18 cellular contexts compared by ENCODE assay signal in genomic region chr17:18980682-18981384, GRCh38. TPM values are rescaled to one million over a fixed set of nuclear protein-coding genes. Genes with fewer than 3 reads are reported as not detected.
A peak's percentile ranks its signal among the peaks of the same experiment; 100 is the strongest.
DNase-seq lines count a peak whose midpoint lies in the region; ATAC-seq and TF ChIP-seq lines count a peak whose summit lies in the region.
"Had no signal": no experiment of that assay in that cellular context is flagged by ENCODE, and none has a peak within 500 bp of the region (broad histone marks: within the 10 kb centered on the region; RNA-seq: fewer than 3 reads in every experiment).

No MANE protein-coding gene starts in this region.

- no peak overlapping the region for H3K4me3 ChIP-seq in SK-N-SH (ENCODE audit: low read depth in 2 of 2, low read length in 1 of 2)
- H3K4me3 ChIP-seq: gastrocnemius medialis, spleen had no signal

- H3K4me1 ChIP-seq in SK-N-SH (ENCODE audit: control insufficient read depth in 1 of 2, insufficient read depth in 2 of 2, low read depth in 1 of 2, low read length in 1 of 2): peaks cover 0 to 11% of the 10 kb centered on the region in 2 experiments; a peak in 3 of 4 replicates
- H3K4me1 ChIP-seq: gastrocnemius medialis, spleen had no signal

- CTCF ChIA-PET in SK-N-SH (lab: Yijun Ruan, JAX): interaction anchor here (2.5 kb wide), 1 partner anchor 20 kb away, joined by 17 read pairs; no protein-coding TSS in a partner anchor

- H3K4me2 ChIP-seq in SK-N-SH: no peak overlapping the region

- intact Hi-C loops in posterior cingulate gyrus (cut with DNase I) (no loop called here), natural killer cell (cut with micrococcal nuclease) (no loop called here)

- H3K79me2 ChIP-seq in SK-N-SH (ENCODE audit: insufficient read depth): no peaks in the 10 kb centered on the region

- DNase-seq in SK-N-SH: no peak
- DNase-seq in kidney glomerular epithelial cell (lab: John Stamatoyannopoulos, UW): peak; percentile 89
- peak; percentile 57 for DNase-seq in stromal cell of bone marrow (ENCODE audit: low read depth)
- no peak for DNase-seq in posterior cingulate gyrus
- no peak for DNase-seq in natural killer cell
- DNase-seq: 8988T; activated B cell treated with CpG ODN at 0.5 μM for 24 hours; activated CD8-positive, alpha-beta memory T cell treated with anti-CD3 and anti-CD28 coated beads, Interleukin-2, amount 50 U/mL, for 4 hours; gastrocnemius medialis; naive thymus-derived CD4-positive, alpha-beta T cell; NCI-H82; SHP77 treated with DMSO at 0.1 percent for 48 hours; spleen had no signal

- H3K36me3 ChIP-seq in SK-N-SH (replicated peaks in 1 of 2; ENCODE audit: control insufficient read depth in 1 of 2, insufficient read depth in 2 of 2, low read length in 1 of 2): peaks cover 0 to 21% of the 10 kb centered on the region in 2 experiments
- H3K36me3 ChIP-seq: gastrocnemius medialis had no signal

- H3K9me3 ChIP-seq in SK-N-SH: no peaks in the 10 kb centered on the region
- H3K9me3 ChIP-seq: gastrocnemius medialis, spleen had no signal

- H3K4me1 Mint-ChIP-seq in activated T-helper 17 cell treated with anti-CD3 and anti-CD28 coated beads, Interleukin-2, amount 50 U/mL, for 72 hours: no peaks in the 10 kb centered on the region
- H3K4me1 Mint-ChIP-seq in natural killer cell: no peaks in the 10 kb centered on the region
- H3K4me1 Mint-ChIP-seq: activated B cell treated with CpG ODN at 0.5 μM for 24 hours had no signal

- peak overlapping the region; percentile 71; the same call in 1 of the 2 replicates for H3K9ac ChIP-seq in SK-N-SH

- no peak for TF ChIP-seq EP300 in SK-N-SH (IDR thresholded peaks at IDR 0.05; ENCODE audit: borderline replicate concordance in 1 of 2, low read depth in 1 of 2, low read length in 1 of 2)

- no peaks in the 10 kb centered on the region for H4K20me1 ChIP-seq in SK-N-SH (ENCODE audit: insufficient read depth)

- TF ChIP-seq RAD21 in SK-N-SH (IDR thresholded peaks at IDR 0.05; ENCODE audit: low read length): no peak

- no peaks in the 10 kb centered on the region for H3K9me2 ChIP-seq in SK-N-SH

- no peak overlapping the region for H2AFZ ChIP-seq in SK-N-SH (ENCODE audit: low read depth)

- no peaks in the 10 kb centered on the region for H3F3A ChIP-seq in SK-N-SH (replicated peaks; ENCODE audit: insufficient read depth)

- no peaks in the 10 kb centered on the region for H3K27me3 Mint-ChIP-seq in activated T-helper 17 cell treated with anti-CD3 and anti-CD28 coated beads, Interleukin-2, amount 50 U/mL, for 72 hours
- no peaks in the 10 kb centered on the region for H3K27me3 Mint-ChIP-seq in natural killer cell (ENCODE audit: low read depth in 2 of 2)
- H3K27me3 Mint-ChIP-seq: activated B cell treated with CpG ODN at 0.5 μM for 24 hours; dendritic cell treated with granulocyte-macrophage colony-stimulating factor and Interleukin-4, amounts not matched to agents 40 ng/mL and 50 ng/mL, for 4 days; naive thymus-derived CD4-positive, alpha-beta T cell had no signal

- H3K27me3 ChIP-seq in SK-N-SH (ENCODE audit: insufficient read depth): no peaks in the 10 kb centered on the region
- H3K27me3 ChIP-seq: gastrocnemius medialis, spleen had no signal

- POLR2A ChIA-PET in SK-N-SH (lab: Yijun Ruan, JAX): no interaction called here

- TF ChIP-seq CTCF in SK-N-SH (IDR thresholded peaks at IDR 0.05) (no peak), natural killer cell (IDR thresholded peaks at IDR 0.05) (no peak)

- no peak overlapping the region for H3K27ac Mint-ChIP-seq in activated T-helper 17 cell treated with anti-CD3 and anti-CD28 coated beads, Interleukin-2, amount 50 U/mL, for 72 hours
- H3K27ac Mint-ChIP-seq in natural killer cell: no peak overlapping the region
- H3K27ac Mint-ChIP-seq: activated B cell treated with CpG ODN at 0.5 μM for 24 hours; dendritic cell treated with granulocyte-macrophage colony-stimulating factor and Interleukin-4, amounts not matched to agents 40 ng/mL and 50 ng/mL, for 4 days had no signal

- WGBS in SK-N-SH (ENCODE audit: low lambda C conversion rate): 80% methylated on average over 15 of the region's 15 CpGs

- no peak overlapping the region for H3K4me3 Mint-ChIP-seq in activated T-helper 17 cell treated with anti-CD3 and anti-CD28 coated beads, Interleukin-2, amount 50 U/mL, for 72 hours
- H3K4me3 Mint-ChIP-seq in natural killer cell: no peak overlapping the region
- H3K4me3 Mint-ChIP-seq: activated B cell treated with CpG ODN at 0.5 μM for 24 hours; dendritic cell treated with granulocyte-macrophage colony-stimulating factor and Interleukin-4, amounts not matched to agents 40 ng/mL and 50 ng/mL, for 4 days; naive thymus-derived CD4-positive, alpha-beta T cell had no signal

- no peak for ATAC-seq in SK-N-SH treated with all-trans-retinoic acid at 6 μM for 48 hours
- peak; percentile 34 for ATAC-seq in activated T-helper 17 cell treated with anti-CD3 and anti-CD28 coated beads, Interleukin-2, amount 50 U/mL, for 72 hours (replicated peaks)
- no peak for ATAC-seq in natural killer cell
- ATAC-seq in GM18868 (IDR thresholded peaks at IDR 0.05; ENCODE audit: unreplicated experiment): no peak
- ATAC-seq: gastrocnemius medialis; naive thymus-derived CD4-positive, alpha-beta T cell had no signal

- peaks cover 34% of the 10 kb centered on the region for H3K36me3 Mint-ChIP-seq in activated T-helper 17 cell treated with anti-CD3 and anti-CD28 coated beads, Interleukin-2, amount 50 U/mL, for 72 hours (ENCODE audit: low read depth)
- no peaks in the 10 kb centered on the region for H3K36me3 Mint-ChIP-seq in natural killer cell

- H3K27ac ChIP-seq in SK-N-SH (ENCODE audit: low read depth in 2 of 2, low read length in 1 of 2): peak overlapping the region in 1 of 2 experiments; percentile 63; a peak in 1 of 4 replicates
- H3K27ac ChIP-seq: gastrocnemius medialis, spleen had no signal

- no peaks in the 10 kb centered on the region for H3K9me3 Mint-ChIP-seq in activated T-helper 17 cell treated with anti-CD3 and anti-CD28 coated beads, Interleukin-2, amount 50 U/mL, for 72 hours
- H3K9me3 Mint-ChIP-seq in natural killer cell: no peaks in the 10 kb centered on the region
- H3K9me3 Mint-ChIP-seq: activated B cell treated with CpG ODN at 0.5 μM for 24 hours; dendritic cell treated with granulocyte-macrophage colony-stimulating factor and Interleukin-4, amounts not matched to agents 40 ng/mL and 50 ng/mL, for 4 days; naive thymus-derived CD4-positive, alpha-beta T cell had no signal

TF ChIP-seq in SK-N-SH treated with all-trans-retinoic acid at 6 μM for 48 hours, 23 proteins besides CTCF, POLR2A, EP300 and RAD21 (continues in another document):
- TF ChIP-seq ZC3H10 (CRISPR knock-in tag; IDR thresholded peaks at IDR 0.05) (no peak), PATZ1 (CRISPR knock-in tag; IDR thresholded peaks at IDR 0.05; ENCODE audit: borderline replicate concordance) (no peak), GLIS3 (CRISPR knock-in tag; IDR thresholded peaks at IDR 0.05) (no peak), POU6F1 (CRISPR knock-in tag; IDR thresholded peaks at IDR 0.05; ENCODE audit: borderline replicate concordance, low read depth) (no peak), RARB (CRISPR knock-in tag; IDR thresholded peaks at IDR 0.05) (no peak), ISL1 (CRISPR knock-in tag; IDR thresholded peaks at IDR 0.05) (no peak)

RNA-seq across cellular contexts. Expression of gene FAM83G, which starts 23.7 kb away (rescaled TPM):
- polyA plus RNA-seq in SK-N-SH (2012; rRNA removed): 6.4 and 6.5 TPM in 2 replicates
- 2.2 and 3.8 TPM in 2 replicates for polyA plus RNA-seq in SK-N-SH (2012; cell fraction: cytosol; rRNA removed)
- 13.1 and 14.0 TPM in 2 replicates for polyA plus RNA-seq in SK-N-SH (2012; cell fraction: nucleus; rRNA removed)
- 10 to 100 TPM; 15.9 to 22.6 TPM for total RNA-seq in activated T-helper 17 cell treated with anti-CD3 and anti-CD28 coated beads, Interleukin-2, amount 50 U/mL, for 72 hours
- 1 to 10 TPM; 3.8 to 6.5 (median 4.3) TPM for total RNA-seq in natural killer cell

RNA-seq across cellular contexts. Expression of gene SLC5A10, which starts 28.9 kb away (rescaled TPM):
- not detected in 2 replicates for polyA plus RNA-seq in SK-N-SH (2012; rRNA removed)
- polyA plus RNA-seq in SK-N-SH (2012; cell fraction: cytosol; rRNA removed): not detected in 2 replicates
- polyA plus RNA-seq in SK-N-SH (2012; cell fraction: nucleus; rRNA removed): 0.01 TPM in 2 replicates
- total RNA-seq in activated T-helper 17 cell treated with anti-CD3 and anti-CD28 coated beads, Interleukin-2, amount 50 U/mL, for 72 hours: not detected
- under 1 TPM in 1 of 3 donors, not detected in 2; 0.28 TPM for total RNA-seq in natural killer cell
- total RNA-seq: activated B cell treated with CpG ODN at 0.5 μM for 24 hours, gastrocnemius medialis, ureter had no signal

Comparison
In these comparisons a context has a peak if more than half of its experiments do, and no peak if none do; other contexts are left out.
1. DNase-seq: peak in kidney glomerular epithelial cell (single experiment) and stromal cell of bone marrow (single experiment); none in SK-N-SH (single experiment), posterior cingulate gyrus (0 of 10) and natural killer cell (single experiment).